In the genomic region with DNA sequence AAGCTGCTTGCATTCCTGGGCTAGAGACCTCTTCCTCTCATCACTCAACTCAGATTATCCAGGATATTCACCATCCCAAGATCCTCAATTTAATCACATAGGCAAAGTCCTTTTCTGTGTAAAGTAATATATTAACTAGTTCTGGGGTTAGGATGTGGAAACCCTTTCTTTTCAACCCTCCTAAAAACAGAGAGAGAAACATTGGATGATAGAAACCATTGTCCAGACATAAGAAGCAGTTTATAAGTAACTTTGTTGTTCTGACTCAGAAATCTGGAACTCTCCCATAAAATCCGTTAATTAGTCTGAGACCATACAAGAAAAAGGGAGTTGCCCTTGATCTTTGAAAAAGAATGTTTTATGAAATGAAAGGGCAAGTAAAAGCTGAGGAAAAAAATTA, we compare ENCODE assay signal across 21 cellular contexts.
DNase-seq lines count a peak whose midpoint lies in the region; ATAC-seq and TF ChIP-seq lines count a peak whose summit lies in the region.
"Had no signal": no experiment of that assay in that cellular context is flagged by ENCODE, and none has a peak within 500 bp of the region (broad histone marks: within the 10 kb centered on the region; RNA-seq: fewer than 3 reads in every experiment).

No MANE protein-coding gene starts in this region.

- intact Hi-C loops in mammary epithelial cell (cut with micrococcal nuclease) (no loop called here), MCF 10A (cut with micrococcal nuclease) (no loop called here)

- H3K4me1 ChIP-seq in mammary epithelial cell (ENCODE audit: insufficient read depth, low read length) (no peaks in the 10 kb centered on the region), smooth muscle cell (ENCODE audit: low read depth) (peaks cover 18% of the 10 kb centered on the region)
- H3K4me1 ChIP-seq: BLaER1 had no signal

- ATAC-seq in HG03135 (IDR thresholded peaks at IDR 0.05; ENCODE audit: unreplicated experiment) = no peak
- no peak for ATAC-seq in GM18519 (IDR thresholded peaks at IDR 0.05; ENCODE audit: low FRiP score, unreplicated experiment)
- ATAC-seq: CD8-positive, alpha-beta T cell had no signal

- H3K27me3 Mint-ChIP-seq in MCF 10A (ENCODE audit: insufficient read depth, unreplicated experiment) = no peaks in the 10 kb centered on the region

- POLR2A ChIA-PET in MCF 10A (lab: Yijun Ruan, JAX) = interaction anchor here (0.7 kb wide), 1 partner anchor 768 kb away, joined by 4 read pairs; no protein-coding TSS in a partner anchor

- BruUV-seq in mammary epithelial cell (replicated peaks; lab: Mats Ljungman, UMichigan) = no TSS peak
- BruUV-seq in MCF 10A (replicated peaks; lab: Mats Ljungman, UMichigan) = no TSS peak

- H3K9ac ChIP-seq in mammary epithelial cell (ENCODE audit: insufficient read depth, low read length) (no peak overlapping the region), smooth muscle cell (ENCODE audit: low read depth) (peak overlapping the region; percentile 50)
- H3K9ac ChIP-seq: BLaER1 had no signal

- 0% methylated on average over 1 of the region's 1 CpG for WGBS in mammary epithelial cell (ENCODE audit: low coverage, missing lambda C conversion rate)
- 12% methylated on average over 1 of the region's 1 CpG for WGBS in smooth muscle cell (ENCODE audit: low lambda C conversion rate)

- peaks cover 4% of the 10 kb centered on the region for H3K4me1 Mint-ChIP-seq in MCF 10A (ENCODE audit: insufficient read depth, unreplicated experiment)

- CTCF ChIA-PET in mammary epithelial cell (lab: Charles Lee; ENCODE audit: low non-redundant PET) = no interaction called here
- CTCF ChIA-PET in MCF 10A (lab: Yijun Ruan, JAX) = no interaction called here

- H3K27ac ChIP-seq in mammary epithelial cell (ENCODE audit: insufficient read depth, low read depth, low read length) (no peak overlapping the region), smooth muscle cell (ENCODE audit: low read depth) (peak overlapping the region; percentile 85)
- H3K27ac ChIP-seq: 22Rv1, BLaER1 had no signal

- H3K9me3 ChIP-seq in mammary epithelial cell (replicated peaks; ENCODE audit: insufficient read depth, low read length) (peaks cover 3% of the 10 kb centered on the region), smooth muscle cell (replicated peaks; ENCODE audit: low read depth) (peaks cover under 1% of the 10 kb centered on the region)

- no peaks in the 10 kb centered on the region for H3K36me3 Mint-ChIP-seq in MCF 10A (ENCODE audit: insufficient read depth, unreplicated experiment)
- H3K36me3 Mint-ChIP-seq: CD8-positive, alpha-beta T cell had no signal

- H3K4me2 ChIP-seq in mammary epithelial cell (ENCODE audit: insufficient read depth, low read depth, low read length) (no peak overlapping the region), smooth muscle cell (peak overlapping the region; percentile 60)
- H3K4me2 ChIP-seq: BLaER1 had no signal

- H3K79me2 ChIP-seq in mammary epithelial cell (ENCODE audit: insufficient read depth, low read length) (no peaks in the 10 kb centered on the region), smooth muscle cell (ENCODE audit: low read depth) (no peaks in the 10 kb centered on the region)

- H3K36me3 ChIP-seq in mammary epithelial cell (ENCODE audit: insufficient read depth, low read length) (no peaks in the 10 kb centered on the region), smooth muscle cell (ENCODE audit: low read depth) (no peaks in the 10 kb centered on the region)
- H3K36me3 ChIP-seq: BLaER1 had no signal

- H4K20me1 ChIP-seq in mammary epithelial cell (ENCODE audit: insufficient read depth, low read length) (no peaks in the 10 kb centered on the region), smooth muscle cell (ENCODE audit: low read depth) (no peaks in the 10 kb centered on the region)
- H4K20me1 ChIP-seq: BLaER1 had no signal

- H3K4me3 ChIP-seq in mammary epithelial cell (replicated peaks in 1 of 3; ENCODE audit: insufficient read depth in 1 of 3, low read depth in 2 of 3, low read length in 3 of 3) (no peak overlapping the region), smooth muscle cell (no peak overlapping the region)
- H3K4me3 ChIP-seq: BLaER1 had no signal

- H3K4me3 Mint-ChIP-seq in MCF 10A (ENCODE audit: unreplicated experiment) = no peak overlapping the region
- H3K4me3 Mint-ChIP-seq: CD8-positive, alpha-beta T cell; HFFc6 had no signal

- H3K27ac Mint-ChIP-seq in MCF 10A (ENCODE audit: low read depth, unreplicated experiment) = no peak overlapping the region
- H3K27ac Mint-ChIP-seq: CD8-positive, alpha-beta T cell; HFFc6 had no signal

- H3K27me3 ChIP-seq in mammary epithelial cell (ENCODE audit: insufficient read depth, low read length) = no peaks in the 10 kb centered on the region
- H3K27me3 ChIP-seq in smooth muscle cell (ENCODE audit: low read depth) = no peaks in the 10 kb centered on the region
- H3K27me3 ChIP-seq: BLaER1 had no signal

- in situ Hi-C loops in mammary epithelial cell (cut with MboI; ENCODE audit: low sequenced_read_pairs in 2 of 2) = no loop called here

- H3F3A ChIP-seq in smooth muscle cell (ENCODE audit: low read depth) = peaks cover 5% of the 10 kb centered on the region

- dilution Hi-C loops in mammary epithelial cell (cut with HindIII; ENCODE audit: low sequenced_read_pairs) = no loop called here

- DNase-seq in mammary epithelial cell (peak; percentile 51), MCF 10A (ENCODE audit: unreplicated experiment) (no peak), astrocyte of the hippocampus (ENCODE audit: low read depth, low spot score) (peak; percentile 20), iris pigment epithelial cell (ENCODE audit: low read depth) (peak; percentile 8), smooth muscle cell (lab: John Stamatoyannopoulos, UW; ENCODE audit: unreplicated experiment) (no peak)
- DNase-seq in stimulated activated CD8-positive, alpha-beta memory T cell treated with anti-CD3 and anti-CD28 coated beads, Interleukin-4, amount 100 ng/mL, for 48 hours = no peak
- DNase-seq: CD8-positive, alpha-beta T cell; GF-D8; HFFc6; IMR-90; Kasumi-1; NCI-H1417 treated with DMSO at 0.1 percent for 48 hours; NCI-H1930; NCI-H446; NCI-H69; RPMI8226; SIG-M5 had no signal

- TF ChIP-seq CTCF in mammary epithelial cell (conservative IDR thresholded peaks at IDR 0.05 in 1 of 2, IDR thresholded peaks at IDR 0.05 in 1 of 2; ENCODE audit: extremely low read depth in 1 of 2, insufficient read depth in 1 of 2, low read depth in 1 of 2, low read length in 2 of 2) = no peak
- TF ChIP-seq CTCF in MCF 10A (IDR thresholded peaks at IDR 0.05; ENCODE audit: unreplicated experiment) = no peak
- TF ChIP-seq CTCF in smooth muscle cell (IDR thresholded peaks at IDR 0.05; ENCODE audit: borderline replicate concordance, insufficient read depth, poor library complexity, severe bottlenecking) = no peak

- no peaks in the 10 kb centered on the region for H3K9me3 Mint-ChIP-seq in MCF 10A (ENCODE audit: unreplicated experiment)

- H2AFZ ChIP-seq in mammary epithelial cell (ENCODE audit: low read depth, low read length) (no peak overlapping the region), smooth muscle cell (ENCODE audit: low read depth) (peak overlapping the region; percentile 62)

Comparison
In these comparisons a context has a peak if more than half of its experiments do, and no peak if none do; other contexts are left out.
1. DNase-seq: peak in mammary epithelial cell (single experiment), astrocyte of the hippocampus (single experiment) and iris pigment epithelial cell (single experiment); none in MCF 10A (single experiment), smooth muscle cell (single experiment) and stimulated activated CD8-positive, alpha-beta memory T cell treated with anti-CD3 and anti-CD28 coated beads, Interleukin-4, amount 100 ng/mL, for 48 hours (single experiment).